In genomic region chr18:38635706-38636105, GRCh38 we compare ENCODE assay signal across 27 cellular contexts.
"Had no signal": no experiment of that assay in that cellular context is flagged by ENCODE, and none has a peak within 500 bp of the region (broad histone marks: within the 10 kb centered on the region; RNA-seq: fewer than 3 reads in every experiment).

No MANE protein-coding gene starts in this region.

- H3K4me3 Mint-ChIP-seq: activated CD4-positive, alpha-beta memory T cell treated with anti-CD3 and anti-CD28 coated beads for 36 hours; activated CD4-positive, alpha-beta T cell treated with anti-CD3 and anti-CD28 coated beads, Interleukin-2, amount 10 ng/mL, durations not matched to agents 7 days and 5 days; activated naive CD4-positive, alpha-beta T cell treated with anti-CD3 and anti-CD28 coated beads for 36 hours; activated naive CD8-positive, alpha-beta T cell; activated T-helper 17 cell treated with anti-CD3 and anti-CD28 coated beads, Interleukin-2, amount 50 U/mL, for 72 hours; T-cell had no signal

- DNase-seq: activated CD4-positive, alpha-beta memory T cell treated with anti-CD3 and anti-CD28 coated beads for 36 hours; activated CD4-positive, alpha-beta T cell treated with anti-CD3 and anti-CD28 coated beads, Interleukin-2, amount 10 ng/mL, durations not matched to agents 7 days and 5 days; activated CD4-positive, CD25-positive, alpha-beta regulatory T cell; activated gamma-delta T cell; activated naive CD4-positive, alpha-beta T cell treated with anti-CD3 and anti-CD28 coated beads for 36 hours; activated T-cell treated with anti-CD3 and anti-CD28 coated beads for 4 hours; activated T-cell treated with anti-CD3 and anti-CD28 coated beads, Interleukin-2, amount 50 U/mL, for 48 hours; amygdala; central memory CD4-positive, alpha-beta T cell; Karpas-422; NCI-H1105 treated with DMSO at 0.1 percent for 48 hours; NCI-H1436 treated with DMSO at 0.1 percent for 48 hours; NCI-H187; NCI-H2081; NCI-H510A treated with DMSO at 0.1 percent for 48 hours; NCI-H69; Peyer's patch; SHP77 treated with DMSO at 0.1 percent for 48 hours; T-cell; T-helper 2 cell; T1000 had no signal

- H3K36me3 Mint-ChIP-seq: activated naive CD8-positive, alpha-beta T cell; T-cell had no signal

- H3K4me3 ChIP-seq: breast epithelium, K562, Peyer's patch, SK-N-MC had no signal

- H3K36me3 ChIP-seq: breast epithelium, Peyer's patch had no signal

- ATAC-seq: activated T-helper 17 cell treated with anti-CD3 and anti-CD28 coated beads, Interleukin-2, amount 50 U/mL, for 72 hours; K562; T-cell had no signal

- H3K4me1 Mint-ChIP-seq: activated CD4-positive, alpha-beta T cell treated with anti-CD3 and anti-CD28 coated beads, Interleukin-2, amount 10 ng/mL, durations not matched to agents 7 days and 5 days; activated T-helper 17 cell treated with anti-CD3 and anti-CD28 coated beads, Interleukin-2, amount 50 U/mL, for 72 hours; T-cell had no signal

- H3K27me3 ChIP-seq: breast epithelium, Peyer's patch had no signal

- H3K27ac ChIP-seq: breast epithelium, Peyer's patch, RWPE1, SK-N-MC had no signal

- H3K4me1 ChIP-seq: breast epithelium, Peyer's patch had no signal

- H3K27me3 Mint-ChIP-seq: activated CD4-positive, alpha-beta memory T cell treated with anti-CD3 and anti-CD28 coated beads for 36 hours; activated CD4-positive, alpha-beta T cell treated with anti-CD3 and anti-CD28 coated beads, Interleukin-2, amount 10 ng/mL, durations not matched to agents 7 days and 5 days; activated naive CD8-positive, alpha-beta T cell; activated T-helper 17 cell treated with anti-CD3 and anti-CD28 coated beads, Interleukin-2, amount 50 U/mL, for 72 hours; T-cell had no signal

- H3K27ac Mint-ChIP-seq: activated CD4-positive, alpha-beta memory T cell treated with anti-CD3 and anti-CD28 coated beads for 36 hours; activated CD4-positive, alpha-beta T cell treated with anti-CD3 and anti-CD28 coated beads, Interleukin-2, amount 10 ng/mL, durations not matched to agents 7 days and 5 days; activated naive CD4-positive, alpha-beta T cell treated with anti-CD3 and anti-CD28 coated beads for 36 hours; activated naive CD8-positive, alpha-beta T cell; activated T-helper 17 cell treated with anti-CD3 and anti-CD28 coated beads, Interleukin-2, amount 50 U/mL, for 72 hours; T-cell had no signal
